8 cellular contexts compared by ENCODE assay signal in genomic region chr9:6008169-6008979, GRCh38. TPM values are rescaled to one million over a fixed set of nuclear protein-coding genes. Genes with fewer than 3 reads are reported as not detected.
A peak's percentile ranks its signal among the peaks of the same experiment; 100 is the strongest.
DNase-seq lines count a peak whose midpoint lies in the region; ATAC-seq and TF ChIP-seq lines count a peak whose summit lies in the region.

No MANE protein-coding gene starts in this region.

- peak overlapping the region; percentile 73 for H3K9ac ChIP-seq in OCI-LY1 (ENCODE audit: low read length)

- no peaks in the 10 kb centered on the region for H3K9me2 ChIP-seq in OCI-LY1 (ENCODE audit: low read depth, low read length)

- H3K4me1 ChIP-seq in OCI-LY1 (ENCODE audit: insufficient read depth, low read length, severe bottlenecking) (peaks cover 59% of the 10 kb centered on the region), mononuclear cell (ENCODE audit: insufficient read depth, low read length) (peaks cover 12% of the 10 kb centered on the region)

- H3K4me3 ChIP-seq in OCI-LY1 (ENCODE audit: low read depth, low read length, poor library complexity, severe bottlenecking) (peak overlapping the region; percentile 64), epithelial cell of esophagus (ENCODE audit: low read length) (peak overlapping the region; percentile 70), mononuclear cell (ENCODE audit: low read length) (peak overlapping the region; percentile 69)

- no peak overlapping the region; the same call in 1 of the 2 replicates for H2AFZ ChIP-seq in OCI-LY1 (ENCODE audit: low read length)

- H3K36me3 ChIP-seq in OCI-LY1 (ENCODE audit: insufficient read depth, low read length): peaks cover 32% of the 10 kb centered on the region

- peak overlapping the region; percentile 69 for H3K27ac ChIP-seq in OCI-LY1 (ENCODE audit: low read depth, low read length, poor library complexity, severe bottlenecking)

- peaks cover 33% of the 10 kb centered on the region for H3K79me2 ChIP-seq in OCI-LY1 (ENCODE audit: insufficient read depth, low read length)

- no peaks in the 10 kb centered on the region for H3K9me3 ChIP-seq in OCI-LY1 (ENCODE audit: low read length)
- H3K9me3 ChIP-seq in mononuclear cell (ENCODE audit: low read depth, low read length): no peaks in the 10 kb centered on the region

- peak; percentile 98 for DNase-seq in DMS 273 (lab: John Stamatoyannopoulos, UW; ENCODE audit: unreplicated experiment)
- peak; percentile 65 for DNase-seq in HuH-7 (ENCODE audit: low spot score)
- peak; percentile 89 for DNase-seq in activated T-cell treated with anti-CD3 and anti-CD28 coated beads for 4 hours
- DNase-seq in epithelial cell of esophagus (ENCODE audit: low read depth): peak; percentile 99
- DNase-seq in stimulated activated CD8-positive, alpha-beta memory T cell treated with anti-CD3 and anti-CD28 coated beads, Interleukin-2, amount 100 ng/mL, for 48 hours (ENCODE audit: low read depth in 2 of 2): peak; percentile 79 to 87

- peak overlapping the region; percentile 73 for H3K4me2 ChIP-seq in OCI-LY1 (ENCODE audit: low read length)

- TF ChIP-seq CTCF in OCI-LY1 (IDR thresholded peaks at IDR 0.05; ENCODE audit: low read length) (no peak), epithelial cell of esophagus (IDR thresholded peaks at IDR 0.05; ENCODE audit: insufficient read depth, low read depth, low read length, missing control alignments) (no peak)

- H4K20me1 ChIP-seq in OCI-LY1 (ENCODE audit: insufficient read depth, low read length): 0 out of 2 replicates have a peak, but pooled peaks cover 3% of the 10 kb centered on the region

- H3F3A ChIP-seq in OCI-LY1 (ENCODE audit: insufficient read depth, low read length): no peaks in the 10 kb centered on the region

- peak; percentile 67 for ATAC-seq in GM21526 (IDR thresholded peaks at IDR 0.05; ENCODE audit: low FRiP score, unreplicated experiment)

- H3K27me3 ChIP-seq in OCI-LY1 (ENCODE audit: insufficient read depth, low read length): no peaks in the 10 kb centered on the region
- H3K27me3 ChIP-seq in mononuclear cell (ENCODE audit: insufficient read depth, low read length): no peaks in the 10 kb centered on the region

RNA-seq across cellular contexts. Expression of gene RANBP6, which starts 7.0 kb away (rescaled TPM):
- 64.3 TPM for total RNA-seq in mononuclear cell

Comparison
In these comparisons a context has a peak if more than half of its experiments do, and no peak if none do; other contexts are left out.
1. Peak in every context shown above with its lines: DNase-seq, ATAC-seq, H3K4me3 ChIP-seq and H3K27ac ChIP-seq.